In genomic region chr14:34237098-34237497, GRCh38 we compare ENCODE assay signal across 1 cellular context.
TF ChIP-seq lines count a peak whose summit lies in the region.

No MANE protein-coding gene starts in this region.

TF ChIP-seq in HepG2, 621 proteins besides CTCF, POLR2A, EP300 and RAD21 (continued from another document):
- no peak for TF ChIP-seq ATF5 (CRISPR knock-in tag; IDR thresholded peaks at IDR 0.05; ENCODE audit: low read depth)
- TF ChIP-seq SOX13 (IDR thresholded peaks at IDR 0.05): no peak
- TF ChIP-seq SOX13 (CRISPR knock-in tag; conservative IDR thresholded peaks at IDR 0.05 in 1 of 2, IDR thresholded peaks at IDR 0.05 in 1 of 2): peak in 1 of 2 experiments; percentile 20; a peak in 1 of 4 replicates
- TF ChIP-seq CHCHD3 (CRISPR knock-in tag; IDR thresholded peaks at IDR 0.05): no peak
- TF ChIP-seq NFE2L2 (IDR thresholded peaks at IDR 0.05; ENCODE audit: low read length): peak; percentile 60; the same call in 1 of the 2 replicates
- TF ChIP-seq FOXP1 (IDR thresholded peaks at IDR 0.05): no peak
- TF ChIP-seq FOXP1 (CRISPR knock-in tag; IDR thresholded peaks at IDR 0.05): 0 out of 2 replicates have a peak, but pooled peaks have one; percentile 50
- TF ChIP-seq ZSCAN21 (CRISPR knock-in tag; IDR thresholded peaks at IDR 0.05; ENCODE audit: borderline replicate concordance): no peak
- peak; percentile 80; the same call in 1 of the 2 replicates for TF ChIP-seq PRDM10 (CRISPR knock-in tag; IDR thresholded peaks at IDR 0.05; ENCODE audit: low read depth)
- TF ChIP-seq MYC (CRISPR knock-in tag; IDR thresholded peaks at IDR 0.05; ENCODE audit: borderline replicate concordance): no peak
- TF ChIP-seq BATF2 (CRISPR knock-in tag; IDR thresholded peaks at IDR 0.05): no peak
- TF ChIP-seq MAFK (conservative IDR thresholded peaks at IDR 0.05 in 1 of 2, IDR thresholded peaks at IDR 0.05 in 1 of 2; ENCODE audit: low read length in 2 of 2): 0 out of 4 replicates have a peak, but pooled peaks of 1 of the 2 experiments have one; percentile 2
- no peak for TF ChIP-seq FOXK2 (IDR thresholded peaks at IDR 0.05)
- TF ChIP-seq MAFF (IDR thresholded peaks at IDR 0.05; ENCODE audit: low read depth, low read length): 0 out of 2 replicates have a peak, but pooled peaks have one; percentile 13
TF ChIP-seq in HepG2: peak in this region for 6.
